ENCODE assay signal across 24 cellular contexts in genomic region chr12:67046062-67046461, GRCh38.
DNase-seq lines count a peak whose midpoint lies in the region; ATAC-seq and TF ChIP-seq lines count a peak whose summit lies in the region.
"Had no signal": no experiment of that assay in that cellular context is flagged by ENCODE, and none has a peak within 500 bp of the region (broad histone marks: within the 10 kb centered on the region; RNA-seq: fewer than 3 reads in every experiment).

No MANE protein-coding gene starts in this region.

- peaks cover 49% of the 10 kb centered on the region for H3K4me1 Mint-ChIP-seq in mesothelial cell of epicardium
- H3K4me1 Mint-ChIP-seq: IgD-negative memory B cell had no signal

- H3K36me3 ChIP-seq in right atrium auricular region: no peaks in the 10 kb centered on the region
- H3K36me3 ChIP-seq: BLaER1 treated with 17β-estradiol and CSF1 and Interleukin-3, amounts not matched to agents 10 nM and 100 nM had no signal

- H3K27ac ChIP-seq in right cardiac atrium (ENCODE audit: low read length) (no peak overlapping the region), right atrium auricular region (peak overlapping the region in 1 of 2 donors; percentile 51)
- H3K27ac ChIP-seq: A549; BLaER1 treated with 17β-estradiol and CSF1 and Interleukin-3, amounts not matched to agents 10 nM and 100 nM had no signal

- no peak for ATAC-seq in right cardiac atrium
- ATAC-seq in GM19397 (IDR thresholded peaks at IDR 0.05; ENCODE audit: unreplicated experiment): no peak
- ATAC-seq: A549, HCT116 had no signal

- H3K9me3 ChIP-seq in right cardiac atrium (ENCODE audit: control insufficient read depth, low read length): no peaks in the 10 kb centered on the region
- H3K9me3 ChIP-seq in right atrium auricular region: no peaks in the 10 kb centered on the region
- H3K9me3 ChIP-seq: A549, SK-N-SH had no signal

- H3K4me3 ChIP-seq in right cardiac atrium (ENCODE audit: low read length): peak overlapping the region; percentile 12
- H3K4me3 ChIP-seq in right atrium auricular region: no peak overlapping the region
- H3K4me3 ChIP-seq: A549; BLaER1 treated with 17β-estradiol and CSF1 and Interleukin-3, amounts not matched to agents 10 nM and 100 nM had no signal

- H3K27me3 ChIP-seq in right cardiac atrium (ENCODE audit: control insufficient read depth, insufficient read depth) (no peaks in the 10 kb centered on the region), right atrium auricular region (no peaks in the 10 kb centered on the region)
- H3K27me3 ChIP-seq: BLaER1 treated with 17β-estradiol and CSF1 and Interleukin-3, amounts not matched to agents 10 nM and 100 nM had no signal

- intact Hi-C loops in right cardiac atrium (cut with DNase I): no loop called here

- WGBS in right cardiac atrium: 48% methylated on average over 4 of the region's 4 CpGs

- no peaks in the 10 kb centered on the region for H3K27me3 Mint-ChIP-seq in mesothelial cell of epicardium (ENCODE audit: low read depth)
- H3K27me3 Mint-ChIP-seq: CD4-positive, alpha-beta T cell had no signal

- peaks cover 3% of the 10 kb centered on the region for H3K4me1 ChIP-seq in right cardiac atrium (ENCODE audit: control insufficient read depth, insufficient read depth, low read length)
- H3K4me1 ChIP-seq in right atrium auricular region: peaks cover 0 to 32% of the 10 kb centered on the region in 2 donors

- no peaks in the 10 kb centered on the region for H3K9me3 Mint-ChIP-seq in mesothelial cell of epicardium
- H3K9me3 Mint-ChIP-seq: CD4-positive, alpha-beta T cell had no signal

- DNase-seq in right cardiac atrium (no peak), right atrium auricular region (ENCODE audit: low spot score) (no peak), SK-N-DZ (ENCODE audit: low spot score) (peak; percentile 15), mesothelial cell of epicardium (ENCODE audit: low spot score in 2 of 2, unreplicated experiment in 2 of 2) (no peak), NCI-H524 treated with DMSO at 0.1 percent for 48 hours (lab: John Stamatoyannopoulos, UW) (no peak), superior temporal gyrus (ENCODE audit: extremely low spot score) (no peak)
- DNase-seq: AML-193; CD4-positive, alpha-beta T cell; GOT3; NCI-H1048; NCI-H1417; NCI-H187; NCI-H2081 treated with DMSO at 0.1 percent for 48 hours; NCI-H345; NCI-H510A treated with DMSO at 0.1 percent for 48 hours; NCI-H774; SIG-M5; SK-N-SH; SW 1271 had no signal

- H3K36me3 Mint-ChIP-seq in mesothelial cell of epicardium: no peaks in the 10 kb centered on the region
- H3K36me3 Mint-ChIP-seq: IgD-negative memory B cell had no signal

- H3K4me3 Mint-ChIP-seq in mesothelial cell of epicardium: no peak overlapping the region
- H3K4me3 Mint-ChIP-seq: CD4-positive, alpha-beta T cell; IgD-negative memory B cell had no signal

- TF ChIP-seq CTCF in right atrium auricular region (IDR thresholded peaks at IDR 0.05): no peak
- no peak for TF ChIP-seq CTCF in mesothelial cell of epicardium (IDR thresholded peaks at IDR 0.05; ENCODE audit: unreplicated experiment)

- H3K27ac Mint-ChIP-seq in mesothelial cell of epicardium: peak overlapping the region; percentile 25
- H3K27ac Mint-ChIP-seq: CD4-positive, alpha-beta T cell; IgD-negative memory B cell had no signal
